Comparison of ENCODE assay signal across 16 cellular contexts in the genomic region with DNA sequence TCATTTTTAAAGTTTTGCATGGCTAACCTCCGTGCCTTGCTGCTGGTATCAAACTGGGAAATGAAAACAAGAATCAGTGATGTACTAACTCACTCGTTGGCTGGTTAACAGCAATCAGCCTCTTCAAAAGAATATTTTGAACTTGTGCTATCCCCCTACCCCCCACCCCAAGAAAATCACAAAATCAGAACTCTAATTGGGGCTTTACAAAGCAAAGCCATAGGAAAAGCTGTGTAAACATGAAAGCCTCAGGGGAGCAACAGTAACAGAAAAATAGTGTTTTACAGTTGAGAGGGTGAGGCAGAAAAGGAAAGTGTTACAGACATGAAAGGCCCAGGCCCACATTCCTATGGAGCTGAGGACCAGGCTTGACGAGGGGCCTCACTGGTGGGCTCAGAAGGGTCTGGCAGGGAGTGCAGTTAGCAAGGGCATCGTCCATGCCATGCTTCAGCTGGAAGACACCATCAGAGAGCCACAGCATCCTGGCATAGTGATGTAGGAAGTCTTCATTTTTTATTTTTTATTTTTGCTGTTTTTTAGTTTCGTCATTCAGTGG.
DNase-seq lines count a peak whose midpoint lies in the region; ATAC-seq and TF ChIP-seq lines count a peak whose summit lies in the region.
"Had no signal": no experiment of that assay in that cellular context is flagged by ENCODE, and none has a peak within 500 bp of the region (broad histone marks: within the 10 kb centered on the region; RNA-seq: fewer than 3 reads in every experiment).

No MANE protein-coding gene starts in this region.

- no peak overlapping the region for H2BK5ac ChIP-seq in H9 (ENCODE audit: insufficient read length, low read length)
- peak overlapping the region; percentile 4 for H2BK5ac ChIP-seq in mesenchymal stem cell (ENCODE audit: low read depth, low read length, poor library complexity, severe bottlenecking)

- no peak overlapping the region for H2BK20ac ChIP-seq in H9 (ENCODE audit: low read depth, low read length, poor library complexity, severe bottlenecking)

- TF ChIP-seq CTCF in H9 (conservative IDR thresholded peaks at IDR 0.05) (no peak), HFFc6 (IDR thresholded peaks at IDR 0.05) (no peak)

- H3K27ac ChIP-seq in BLaER1: peak overlapping the region; percentile 83
- no peak overlapping the region for H3K27ac ChIP-seq in H9 (ENCODE audit: insufficient read length, low read depth, low read length)
- peak overlapping the region; percentile 100 for H3K27ac ChIP-seq in SK-N-MC
- peak overlapping the region; percentile 96 for H3K27ac ChIP-seq in mesenchymal stem cell (ENCODE audit: low read length, poor library complexity, severe bottlenecking)
- H3K27ac ChIP-seq: GM23248 had no signal

- H2BK15ac ChIP-seq in H9 (ENCODE audit: low read depth, low read length) (no peak overlapping the region), mesenchymal stem cell (ENCODE audit: low read depth, poor library complexity, severe bottlenecking) (no peak overlapping the region)

- no peak overlapping the region for H4K8ac ChIP-seq in H9 (replicated peaks; ENCODE audit: insufficient read length, low read depth, low read length)
- H4K8ac ChIP-seq in mesenchymal stem cell (ENCODE audit: low read length): peak overlapping the region; percentile 41

- no peaks in the 10 kb centered on the region for H3K9me3 ChIP-seq in BLaER1
- no peaks in the 10 kb centered on the region for H3K9me3 ChIP-seq in H9 (ENCODE audit: control insufficient read depth, low read depth, low read length)
- H3K9me3 ChIP-seq in SK-N-MC (ENCODE audit: low read depth, low read length): no peaks in the 10 kb centered on the region
- no peaks in the 10 kb centered on the region for H3K9me3 ChIP-seq in mesenchymal stem cell (ENCODE audit: control insufficient read depth, low read length)
- H3K9me3 ChIP-seq: BE2C had no signal

- H4K5ac ChIP-seq in H9 (ENCODE audit: insufficient read length, low read depth, low read length): no peak overlapping the region

- H3K56ac ChIP-seq in H9 (ENCODE audit: insufficient read length, low read depth, low read length): no peak overlapping the region

- ATAC-seq in activated CD8-positive, alpha-beta T cell treated with anti-CD3 and anti-CD28 coated beads, Interleukin-2, amount 10 ng/mL, durations not matched to agents 7 days and 5 days: no peak

- H3K4ac ChIP-seq in H9 (ENCODE audit: low read depth, low read length) (no peak overlapping the region), mesenchymal stem cell (ENCODE audit: low read depth in 1 of 2, low read length in 2 of 2) (no peak overlapping the region)

- H3K4me1 Mint-ChIP-seq in H9 (peaks cover 12 to 22% of the 10 kb centered on the region in 2 experiments), HFFc6 (ENCODE audit: low read depth) (no peaks in the 10 kb centered on the region)
- H3K4me1 Mint-ChIP-seq in activated CD8-positive, alpha-beta T cell treated with anti-CD3 and anti-CD28 coated beads, Interleukin-2, amount 10 ng/mL, durations not matched to agents 7 days and 5 days (ENCODE audit: low read depth): no peaks in the 10 kb centered on the region
- H3K4me1 Mint-ChIP-seq: CD8-positive, alpha-beta memory T cell had no signal

- peaks cover 30% of the 10 kb centered on the region for H3K4me1 ChIP-seq in BLaER1
- peaks cover 3% of the 10 kb centered on the region; the same call in 1 of the 2 replicates for H3K4me1 ChIP-seq in H9 (ENCODE audit: insufficient read depth, low read length)
- H3K4me1 ChIP-seq in mesenchymal stem cell (ENCODE audit: control insufficient read depth, insufficient read depth, low read depth, low read length): peaks cover 6% of the 10 kb centered on the region

- H3K4me3 ChIP-seq in BLaER1 (peak overlapping the region; percentile 34; the same call in 1 of the 2 replicates), SK-N-MC (peak overlapping the region; percentile 71), mesenchymal stem cell (ENCODE audit: insufficient read depth in 1 of 2, low read depth in 1 of 2, low read length in 2 of 2) (no peak overlapping the region)
- H3K4me3 ChIP-seq: GM23248 had no signal

- H3K36me3 Mint-ChIP-seq in H9 (ENCODE audit: insufficient read depth in 1 of 3, low read depth in 3 of 3): peaks cover 2 to 22% (median 22%) of the 10 kb centered on the region in 3 experiments; a peak in 5 of 7 replicates
- peaks cover 5% of the 10 kb centered on the region; the same call in 1 of the 2 replicates for H3K36me3 Mint-ChIP-seq in HFFc6 (ENCODE audit: low read depth)
- H3K36me3 Mint-ChIP-seq in activated CD8-positive, alpha-beta T cell treated with anti-CD3 and anti-CD28 coated beads, Interleukin-2, amount 10 ng/mL, durations not matched to agents 7 days and 5 days (ENCODE audit: low read depth): no peaks in the 10 kb centered on the region

- H3K27me3 Mint-ChIP-seq in H9 (ENCODE audit: low read depth): no peaks in the 10 kb centered on the region
- H3K27me3 Mint-ChIP-seq in HFFc6 (ENCODE audit: insufficient read depth): no peaks in the 10 kb centered on the region
- H3K27me3 Mint-ChIP-seq in activated CD8-positive, alpha-beta T cell treated with anti-CD3 and anti-CD28 coated beads, Interleukin-2, amount 10 ng/mL, durations not matched to agents 7 days and 5 days (ENCODE audit: low read depth): no peaks in the 10 kb centered on the region
- H3K27me3 Mint-ChIP-seq: CD8-positive, alpha-beta memory T cell had no signal

- H3K18ac ChIP-seq in H9 (ENCODE audit: insufficient read length, low read depth, low read length) (no peak overlapping the region), mesenchymal stem cell (ENCODE audit: low read depth in 1 of 2, low read length in 2 of 2) (peak overlapping the region in 1 of 2 experiments; percentile 54)

- H2BK12ac ChIP-seq in H9 (ENCODE audit: insufficient read length, low read depth, low read length): no peak overlapping the region
- H2BK12ac ChIP-seq in mesenchymal stem cell (ENCODE audit: low read length in 2 of 2): peak overlapping the region in 1 of 2 experiments; percentile 76

- H3T11ph ChIP-seq in H9 (ENCODE audit: low read length): no peak overlapping the region

- H2AFZ ChIP-seq in H9 (ENCODE audit: low read length) (no peak overlapping the region), mesenchymal stem cell (ENCODE audit: low read depth, low read length) (no peak overlapping the region)
- H2AFZ ChIP-seq: GM23248 had no signal

- H3K14ac ChIP-seq in H9 (ENCODE audit: insufficient read depth, low read length) (no peak overlapping the region), mesenchymal stem cell (ENCODE audit: low read length in 2 of 2) (peak overlapping the region in 1 of 2 experiments; percentile 48)

- H3K9ac ChIP-seq in BLaER1 (peak overlapping the region; percentile 65; the same call in 1 of the 2 replicates), H9 (ENCODE audit: extremely low read depth, insufficient read length, low read length) (no peak overlapping the region), SK-N-MC (ENCODE audit: insufficient read length) (peak overlapping the region; percentile 36), mesenchymal stem cell (ENCODE audit: low read length) (no peak overlapping the region)
- H3K9ac ChIP-seq: GM23248 had no signal

- H3K27me3 ChIP-seq in BLaER1 (no peaks in the 10 kb centered on the region), H9 (ENCODE audit: insufficient read depth, low read length) (no peaks in the 10 kb centered on the region), mesenchymal stem cell (ENCODE audit: control insufficient read depth in 1 of 2, insufficient read depth in 1 of 2, low read length in 2 of 2) (no peaks in the 10 kb centered on the region)
- H3K27me3 ChIP-seq: BE2C had no signal

- no CpG with 5 or more reads among the region's 5 CpGs for WGBS in H9 (ENCODE audit: extremely low coverage, insufficient read length, low lambda C conversion rate)
- 91% methylated on average over 5 of the region's 5 CpGs for WGBS in mesenchymal stem cell

- no peaks in the 10 kb centered on the region for H3K23me2 ChIP-seq in H9 (ENCODE audit: insufficient read length, low read depth, low read length, poor library complexity, severe bottlenecking)

- H3K79me1 ChIP-seq in H9 (ENCODE audit: insufficient read depth, low read depth, low read length, poor library complexity, severe bottlenecking) (no peaks in the 10 kb centered on the region), mesenchymal stem cell (replicated peaks; ENCODE audit: low read length, poor library complexity, severe bottlenecking) (peaks cover 10% of the 10 kb centered on the region)

- H3K27ac Mint-ChIP-seq in H9 (peak overlapping the region; percentile 36 to 89 (median 84); a peak in 6 of 7 replicates), HFFc6 (no peak overlapping the region)
- no peak overlapping the region for H3K27ac Mint-ChIP-seq in activated CD8-positive, alpha-beta T cell treated with anti-CD3 and anti-CD28 coated beads, Interleukin-2, amount 10 ng/mL, durations not matched to agents 7 days and 5 days

- H3K4me2 ChIP-seq in BLaER1: peak overlapping the region; percentile 83
- no peak overlapping the region for H3K4me2 ChIP-seq in H9 (ENCODE audit: insufficient read depth, insufficient read length, low read length)
- H3K4me2 ChIP-seq in mesenchymal stem cell (ENCODE audit: low read length, poor library complexity, severe bottlenecking): peak overlapping the region; percentile 7

- CTCF ChIA-PET in activated CD8-positive, alpha-beta T cell treated with anti-CD3 and anti-CD28 coated beads, Interleukin-2, amount 10 ng/mL, durations not matched to agents 7 days and 5 days (lab: Charles Lee): no interaction called here

- H4K20me1 ChIP-seq in BLaER1 (no peaks in the 10 kb centered on the region), H9 (ENCODE audit: control insufficient read depth, insufficient read depth, insufficient read length) (no peaks in the 10 kb centered on the region)

- H2BK120ac ChIP-seq in H9 (ENCODE audit: low read depth, low read length, poor library complexity, severe bottlenecking) (no peak overlapping the region), mesenchymal stem cell (ENCODE audit: low read depth, low read length) (no peak overlapping the region)

- H4K91ac ChIP-seq in H9 (ENCODE audit: insufficient read length, low read depth, low read length) (no peak overlapping the region), mesenchymal stem cell (ENCODE audit: low read length) (no peak overlapping the region)

- H3K23ac ChIP-seq in H9 (ENCODE audit: insufficient read length, low read depth, low read length): no peak overlapping the region
- H3K23ac ChIP-seq in mesenchymal stem cell (ENCODE audit: low read length in 2 of 2): no peak overlapping the region

- POLR2A ChIA-PET in activated CD8-positive, alpha-beta T cell treated with anti-CD3 and anti-CD28 coated beads, Interleukin-2, amount 10 ng/mL, durations not matched to agents 7 days and 5 days (lab: Charles Lee): no interaction called here

- H3K9me3 Mint-ChIP-seq in H9 (no peaks in the 10 kb centered on the region), HFFc6 (no peaks in the 10 kb centered on the region)
- no peaks in the 10 kb centered on the region for H3K9me3 Mint-ChIP-seq in activated CD8-positive, alpha-beta T cell treated with anti-CD3 and anti-CD28 coated beads, Interleukin-2, amount 10 ng/mL, durations not matched to agents 7 days and 5 days (ENCODE audit: insufficient read depth)
- H3K9me3 Mint-ChIP-seq: CD8-positive, alpha-beta memory T cell had no signal

- no peaks in the 10 kb centered on the region for H3K36me3 ChIP-seq in BLaER1
- H3K36me3 ChIP-seq in SK-N-MC (ENCODE audit: insufficient read depth, low read length): peaks cover 39% of the 10 kb centered on the region
- H3K36me3 ChIP-seq in mesenchymal stem cell (ENCODE audit: control insufficient read depth in 1 of 2, insufficient read depth in 2 of 2, low read depth in 1 of 2, low read length in 2 of 2): peaks cover 8 to 15% of the 10 kb centered on the region in 2 experiments
- H3K36me3 ChIP-seq: BE2C had no signal

- no peaks in the 10 kb centered on the region for H3K79me2 ChIP-seq in H9 (ENCODE audit: insufficient read depth, low read length)

- H2AK5ac ChIP-seq in H9 (ENCODE audit: insufficient read length, low read length) (no peak overlapping the region), mesenchymal stem cell (ENCODE audit: low read length, severe bottlenecking) (peak overlapping the region; percentile 91)

- no peak for DNase-seq in H9
- DNase-seq in SK-N-MC (ENCODE audit: low read depth, low spot score): no peak
- DNase-seq in mesenchymal stem cell: no peak
- no peak for DNase-seq in HFFc6
- no peak for DNase-seq in NCI-H526 (lab: John Stamatoyannopoulos, UW)
- DNase-seq in NCI-H2029 (lab: John Stamatoyannopoulos, UW): no peak
- DNase-seq in activated CD8-positive, alpha-beta T cell treated with anti-CD3 and anti-CD28 coated beads, Interleukin-2, amount 10 ng/mL, durations not matched to agents 7 days and 5 days: no peak
- DNase-seq: BE2C; CD8-positive, alpha-beta memory T cell; GF-D8; GM23248; Karpas-422; MM.1S; NCI-H446; SIG-M5 had no signal

- H3K4me3 Mint-ChIP-seq in H9 (peak overlapping the region in 1 of 2 experiments; percentile 23; a peak in 2 of 5 replicates), HFFc6 (no peak overlapping the region)
- H3K4me3 Mint-ChIP-seq in activated CD8-positive, alpha-beta T cell treated with anti-CD3 and anti-CD28 coated beads, Interleukin-2, amount 10 ng/mL, durations not matched to agents 7 days and 5 days: no peak overlapping the region
- H3K4me3 Mint-ChIP-seq: CD8-positive, alpha-beta memory T cell had no signal

Comparison
In these comparisons a context has a peak if more than half of its experiments do, and no peak if none do; other contexts are left out.
1. H3K4me3 ChIP-seq: peak in BLaER1 (single experiment) and SK-N-MC (single experiment); none in mesenchymal stem cell (0 of 2).
2. H3K9ac ChIP-seq: peak in BLaER1 (single experiment) and SK-N-MC (single experiment); none in H9 (single experiment) and mesenchymal stem cell (single experiment).
3. H3K27ac Mint-ChIP-seq: peak in H9 (3 of 3); none in HFFc6 (single experiment) and activated CD8-positive, alpha-beta T cell treated with anti-CD3 and anti-CD28 coated beads, Interleukin-2, amount 10 ng/mL, durations not matched to agents 7 days and 5 days (single experiment).